Comparison of ENCODE assay signal across 9 cellular contexts in genomic region chr10:8052970-8053445, GRCh38. TPM values are rescaled to one million over a fixed set of nuclear protein-coding genes. Genes with fewer than 3 reads are reported as not detected.
A peak's percentile ranks its signal among the peaks of the same experiment; 100 is the strongest.
DNase-seq lines count a peak whose midpoint lies in the region; ATAC-seq, FAIRE-seq and TF ChIP-seq lines count a peak whose summit lies in the region.
"Had no signal": no experiment of that assay in that cellular context is flagged by ENCODE, and none has a peak within 500 bp of the region (broad histone marks: within the 10 kb centered on the region; RNA-seq: fewer than 3 reads in every experiment).

No MANE protein-coding gene starts in this region.

- peaks cover 40% of the 10 kb centered on the region for H3K27me3 ChIP-seq in NT2/D1 (ENCODE audit: insufficient read depth, insufficient read length)
- H3K27me3 ChIP-seq in endothelial cell of umbilical vein (ENCODE audit: control insufficient read depth in 2 of 2, insufficient read depth in 2 of 2, low read length in 2 of 2), result no peaks in the 10 kb centered on the region

- H3K79me2 ChIP-seq in endothelial cell of umbilical vein (ENCODE audit: control insufficient read depth, insufficient read depth, low read length), result peaks cover 69% of the 10 kb centered on the region

- intact Hi-C loops in endothelial cell of umbilical vein (cut with micrococcal nuclease), result loop anchor here (1.0 to 10.0 kb wide), 9 partner anchors 86 to 1156 kb away; partner anchors contain the start of gene TAF3

- H3K36me3 ChIP-seq in ES-I3 (ENCODE audit: insufficient read depth, low read length) (no peaks in the 10 kb centered on the region), NT2/D1 (ENCODE audit: insufficient read depth, insufficient read length, low read length) (no peaks in the 10 kb centered on the region), endothelial cell of umbilical vein (ENCODE audit: control insufficient read depth in 2 of 2, extremely low read depth in 1 of 2, insufficient read depth in 2 of 2, low read length in 2 of 2) (peaks cover 0 to under 1% of the 10 kb centered on the region in 2 experiments)

- H3K9ac ChIP-seq in ES-I3 (ENCODE audit: low read depth, low read length), result peak overlapping the region; percentile 68; the same call in 1 of the 2 replicates
- H3K9ac ChIP-seq in NT2/D1 (ENCODE audit: insufficient read length, low read depth), result peak overlapping the region; percentile 63
- H3K9ac ChIP-seq in endothelial cell of umbilical vein (replicated peaks; ENCODE audit: extremely low read depth, insufficient read depth, low read length), result peak overlapping the region; percentile 90

- peak overlapping the region; percentile 53 for H3K4me3 Mint-ChIP-seq in progenitor cell of endocrine pancreas (ENCODE audit: low read depth)

- CTCF ChIA-PET in endothelial cell of umbilical vein (lab: Charles Lee), result interaction anchor here (0.8 to 2.1 kb wide), 5 partner anchors 181 to 1157 kb away, joined by 3 to 9 read pairs (median 6); no protein-coding TSS in a partner anchor

- H3K36me3 Mint-ChIP-seq in progenitor cell of endocrine pancreas (ENCODE audit: insufficient read depth), result no peaks in the 10 kb centered on the region

- peak overlapping the region; percentile 87 for H3K4me2 ChIP-seq in endothelial cell of umbilical vein (ENCODE audit: insufficient read depth, low read length)

- dilution Hi-C loops in endothelial cell of umbilical vein (cut with MboI; ENCODE audit: extremely low pct_ligation_motif_present, low sequenced_read_pairs), result no loop called here

- peak; percentile 28 for FAIRE-seq in endothelial cell of umbilical vein (lab: Jason Lieb, UNC)

- H3K4me3 ChIP-seq in NT2/D1 (ENCODE audit: insufficient read length, low read depth), result no peak overlapping the region
- H3K4me3 ChIP-seq in endothelial cell of umbilical vein (replicated peaks in 1 of 3; ENCODE audit: insufficient read depth in 1 of 3, low read depth in 1 of 3, low read length in 3 of 3), result peak overlapping the region in 2 of 3 experiments; percentile 31 to 58

- DNase-seq in NT2/D1 (ENCODE audit: low read depth, low spot score) (no peak), endothelial cell of umbilical vein (ENCODE audit: low read depth, low spot score) (no peak), progenitor cell of endocrine pancreas (ENCODE audit: low spot score, unreplicated experiment) (no peak), middle frontal gyrus (ENCODE audit: extremely low spot score, low spot score) (no peak), globus pallidus (ENCODE audit: low spot score) (no peak), SHP77 (lab: John Stamatoyannopoulos, UW) (no peak)

- ATAC-seq in HG02763 (IDR thresholded peaks at IDR 0.05; ENCODE audit: unreplicated experiment), result no peak

- H4K20me1 ChIP-seq in endothelial cell of umbilical vein (replicated peaks; ENCODE audit: control insufficient read depth, extremely low read depth, insufficient read depth, low read length), result no peaks in the 10 kb centered on the region

- peaks cover 68% of the 10 kb centered on the region for H3K27me3 Mint-ChIP-seq in progenitor cell of endocrine pancreas

- H3K27ac ChIP-seq in endothelial cell of umbilical vein (ENCODE audit: insufficient read depth, low read depth, low read length), result peak overlapping the region; percentile 96

- TF ChIP-seq POLR2A in endothelial cell of umbilical vein (IDR thresholded peaks at IDR 0.05; ENCODE audit: low read depth, low read length), result no peak

- peaks cover 21% of the 10 kb centered on the region for H3K4me1 Mint-ChIP-seq in progenitor cell of endocrine pancreas (ENCODE audit: low read depth)

- peak overlapping the region; percentile 37 for H3K27ac Mint-ChIP-seq in progenitor cell of endocrine pancreas
- H3K27ac Mint-ChIP-seq: memory B cell had no signal

- no peaks in the 10 kb centered on the region; the same call in 1 of the 2 replicates for H3K9me3 ChIP-seq in ES-I3 (ENCODE audit: control insufficient read depth, insufficient read depth, low read length)
- no peaks in the 10 kb centered on the region for H3K9me3 ChIP-seq in NT2/D1 (ENCODE audit: insufficient read depth, low read length)
- no peaks in the 10 kb centered on the region for H3K9me3 ChIP-seq in endothelial cell of umbilical vein (replicated peaks; ENCODE audit: control insufficient read depth, insufficient read depth, low read length)

- H3K9me1 ChIP-seq in endothelial cell of umbilical vein (replicated peaks; ENCODE audit: control insufficient read depth, extremely low read depth, insufficient read depth, low read length), result no peaks in the 10 kb centered on the region

- POLR2A ChIA-PET in endothelial cell of umbilical vein (lab: Charles Lee), result no interaction called here

- peak overlapping the region; percentile 28 for H2AFZ ChIP-seq in endothelial cell of umbilical vein (ENCODE audit: low read depth, low read length)

- H3K4me1 ChIP-seq in ES-I3 (ENCODE audit: insufficient read depth, low read length) (peaks cover 16% of the 10 kb centered on the region; the same call in 1 of the 2 replicates), NT2/D1 (ENCODE audit: insufficient read depth, insufficient read length) (no peaks in the 10 kb centered on the region), endothelial cell of umbilical vein (ENCODE audit: control insufficient read depth, extremely low read depth, insufficient read depth, low read length) (peaks cover 30% of the 10 kb centered on the region)

- BruUV-seq in endothelial cell of umbilical vein (replicated peaks; lab: Mats Ljungman, UMichigan), result no TSS peak

- TF ChIP-seq CTCF in endothelial cell of umbilical vein (IDR thresholded peaks at IDR 0.05; ENCODE audit: extremely low read depth in 1 of 2, insufficient read depth in 1 of 2, low read depth in 1 of 2, low read length in 2 of 2), result no peak
- peak; percentile 80 for TF ChIP-seq CTCF in progenitor cell of endocrine pancreas (IDR thresholded peaks at IDR 0.05; ENCODE audit: unreplicated experiment)

- no peaks in the 10 kb centered on the region for H3K9me3 Mint-ChIP-seq in progenitor cell of endocrine pancreas (ENCODE audit: low read depth)
- H3K9me3 Mint-ChIP-seq: memory B cell had no signal

TF ChIP-seq in endothelial cell of umbilical vein, 7 proteins besides CTCF, POLR2A, EP300 and RAD21:
- TF ChIP-seq FOS (IDR thresholded peaks at IDR 0.05; ENCODE audit: borderline replicate concordance, insufficient read depth, low read length) (no peak), EZH2 (IDR thresholded peaks at IDR 0.05; ENCODE audit: borderline replicate concordance, low read depth, low read length, severe bottlenecking) (no peak), POLR2AphosphoS5 (IDR thresholded peaks at IDR 0.05; ENCODE audit: insufficient read depth, low read depth, low read length) (no peak), JUN (IDR thresholded peaks at IDR 0.05; ENCODE audit: borderline replicate concordance, insufficient read depth, insufficient read length, low read depth) (no peak), MYC (IDR thresholded peaks at IDR 0.05; ENCODE audit: low read depth, low read length) (no peak), GATA2 (IDR thresholded peaks at IDR 0.05; ENCODE audit: insufficient read depth, insufficient read length, low read depth, low read length) (no peak), MAX (IDR thresholded peaks at IDR 0.05; ENCODE audit: insufficient read depth, insufficient read length) (no peak)
TF ChIP-seq in endothelial cell of umbilical vein: peak in this region for 0.

RNA-seq across cellular contexts. Expression of gene GATA3, which starts 1.5 kb away (rescaled TPM):
- total RNA-seq in endothelial cell of umbilical vein (30.9 and 33.0 TPM in 2 replicates), progenitor cell of endocrine pancreas (2.7 and 4.6 TPM in 2 replicates)
- 7.2 and 9.3 TPM in 2 replicates for polyA plus RNA-seq in endothelial cell of umbilical vein
- polyA plus RNA-seq in endothelial cell of umbilical vein (2011; cell fraction: cytosol; rRNA removed), result 6.7 and 7.0 TPM in 2 replicates
- 13.5 and 14.3 TPM in 2 replicates for polyA plus RNA-seq in endothelial cell of umbilical vein (2011; cell fraction: nucleus; rRNA removed)
- 16.6 and 19.7 TPM in 2 replicates for polyA plus RNA-seq in endothelial cell of umbilical vein (2012)
- polyA minus RNA-seq in endothelial cell of umbilical vein, result 2.5 TPM in 2 replicates
- not detected for polyA minus RNA-seq in endothelial cell of umbilical vein (2011; cell fraction: cytosol; rRNA and poly(A)+ RNA removed)
- polyA minus RNA-seq in endothelial cell of umbilical vein (2011; cell fraction: nucleus; rRNA and poly(A)+ RNA removed), result 5.0 and 8.9 TPM in 2 replicates
